8 cellular contexts compared by ENCODE assay signal in the genomic region with DNA sequence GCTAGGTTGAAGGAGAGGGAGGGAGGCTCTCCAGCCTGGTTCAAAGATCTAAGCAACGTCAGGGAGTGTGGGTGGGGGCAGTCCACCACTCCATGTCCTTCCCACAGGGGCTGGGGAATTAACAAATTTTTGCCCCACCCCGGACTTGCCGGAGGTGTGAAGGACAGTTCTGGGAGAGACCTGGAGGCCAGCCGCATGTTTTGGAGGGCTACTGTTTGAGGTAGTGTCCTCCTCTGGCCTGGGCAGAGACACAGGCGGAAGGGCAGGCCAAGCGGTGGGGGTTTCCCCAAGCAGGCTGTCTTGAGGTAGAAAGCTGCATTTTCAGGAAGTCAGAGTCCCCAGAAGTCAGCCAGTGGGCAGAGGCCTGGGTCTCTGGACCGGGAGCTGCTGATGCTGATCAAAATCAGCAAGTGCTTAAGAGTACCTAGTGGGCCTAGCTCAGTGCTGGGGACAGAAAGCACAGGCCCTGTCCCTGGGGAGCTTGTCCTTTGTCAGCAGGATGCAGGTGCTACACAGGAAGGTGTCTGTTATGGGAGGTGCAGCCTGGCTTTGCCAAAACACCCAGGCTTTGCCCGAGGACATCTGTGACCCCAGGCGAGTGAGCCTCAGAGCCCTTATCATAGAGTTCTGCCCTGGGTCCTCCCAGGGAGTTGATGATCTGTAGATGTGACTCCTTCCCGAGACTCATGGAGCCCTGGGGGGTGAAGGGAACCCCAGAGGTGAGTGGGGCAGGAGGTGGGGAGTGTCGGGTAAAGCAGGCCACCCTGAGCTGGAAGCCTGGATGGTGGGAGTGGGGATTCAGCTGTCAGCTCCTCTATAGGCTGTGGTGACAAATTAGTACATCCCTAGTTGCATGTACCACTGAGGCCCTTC. TPM values are rescaled to one million over a fixed set of nuclear protein-coding genes. Genes with fewer than 3 reads are reported as not detected.
DNase-seq lines count a peak whose midpoint lies in the region; ATAC-seq and TF ChIP-seq lines count a peak whose summit lies in the region.

No MANE protein-coding gene starts in this region.

- no peak for TF ChIP-seq POLR2A in gastroesophageal sphincter (IDR thresholded peaks at IDR 0.05)

- no peak overlapping the region for H3K27ac Mint-ChIP-seq in osteocyte (ENCODE audit: unreplicated experiment)

- H3K4me3 ChIP-seq in gastroesophageal sphincter: no peak overlapping the region

- no peaks in the 10 kb centered on the region for H3K9me3 ChIP-seq in gastroesophageal sphincter

- no peaks in the 10 kb centered on the region for H3K9me3 Mint-ChIP-seq in osteocyte (ENCODE audit: unreplicated experiment)

- H3K4me1 ChIP-seq in gastroesophageal sphincter: peaks cover 5 to 79% (median 34%) of the 10 kb centered on the region in 3 donors

- no peak overlapping the region for H3K4me3 Mint-ChIP-seq in osteocyte (ENCODE audit: unreplicated experiment)

- H3K27ac ChIP-seq in gastroesophageal sphincter: peak overlapping the region in 3 of 4 donors; percentile 66 to 71 (median 67)

- no peaks in the 10 kb centered on the region for H3K27me3 Mint-ChIP-seq in osteocyte (ENCODE audit: unreplicated experiment)

- H3K27me3 ChIP-seq in gastroesophageal sphincter: no peaks in the 10 kb centered on the region

- peaks cover 29% of the 10 kb centered on the region for H3K36me3 Mint-ChIP-seq in osteocyte (ENCODE audit: unreplicated experiment)

- peak; percentile 31 for ATAC-seq in GM18499 (IDR thresholded peaks at IDR 0.05; ENCODE audit: insufficient read depth, unreplicated experiment)
- ATAC-seq in GM21526 (IDR thresholded peaks at IDR 0.05; ENCODE audit: low FRiP score, unreplicated experiment): peak; percentile 45
- no peak for ATAC-seq in gastroesophageal sphincter

- WGBS in gastroesophageal sphincter (ENCODE audit: low coverage in 1 of 2), 2 donors: 54% methylated on average over 4 of the region's 11 CpGs; no CpG with 5 or more reads in 1 of the 2 donors

- DNase-seq in NAMALWA (ENCODE audit: low spot score) (peak; percentile 87), EL (no peak), NCI-H345 (lab: John Stamatoyannopoulos, UW) (no peak), SIG-M5 treated with dmso at 0.1 percent for 504 hours (lab: John Stamatoyannopoulos, UW; ENCODE audit: unreplicated experiment) (no peak), osteocyte (ENCODE audit: extremely low spot score, unreplicated experiment) (no peak)

- peaks cover 0 to 91% of the 10 kb centered on the region in 2 donors for H3K36me3 ChIP-seq in gastroesophageal sphincter

- H3K4me1 Mint-ChIP-seq in osteocyte (ENCODE audit: unreplicated experiment): no peaks in the 10 kb centered on the region

- TF ChIP-seq CTCF in gastroesophageal sphincter (IDR thresholded peaks at IDR 0.05) (no peak), osteocyte (IDR thresholded peaks at IDR 0.05) (no peak)

- no peak for TF ChIP-seq EP300 in gastroesophageal sphincter (IDR thresholded peaks at IDR 0.05)

RNA-seq across cellular contexts. Expression of a gene that starts 18.6 kb away (rescaled TPM):
- 100 to 1,000 TPM in 2 of 4 donors, 10 to 100 TPM in 2; 46.0 to 113 (median 89.2) TPM for total RNA-seq in gastroesophageal sphincter
- 26.6 and 32.4 TPM in 2 replicates for total RNA-seq in osteocyte
